In the genomic region with DNA sequence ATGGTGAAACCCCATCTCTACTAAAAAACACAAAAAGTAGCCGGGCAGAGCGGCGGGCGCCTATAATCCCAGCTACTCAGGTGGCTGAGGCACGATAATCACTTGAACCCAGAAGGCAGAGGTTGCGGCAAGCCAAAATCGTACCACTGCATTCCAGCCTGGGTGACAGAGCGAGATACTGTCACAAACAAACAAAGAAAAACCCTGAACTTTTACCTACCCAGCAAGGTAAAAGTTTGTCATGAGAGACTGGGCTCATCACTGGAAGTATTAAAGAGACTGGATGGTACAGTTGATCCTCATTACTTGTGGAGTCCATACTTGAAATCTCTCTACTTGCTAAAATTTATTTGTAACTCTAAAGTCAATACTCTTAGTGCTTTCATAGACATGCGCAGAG, we compare ENCODE assay signal across 9 cellular contexts.
"Had no signal": no experiment of that assay in that cellular context is flagged by ENCODE, and none has a peak within 500 bp of the region (broad histone marks: within the 10 kb centered on the region; RNA-seq: fewer than 3 reads in every experiment).

No MANE protein-coding gene starts in this region.

- H3K4me1 ChIP-seq: gastrocnemius medialis, left lung, lower lobe of right lung had no signal

- DNase-seq: left ventricle myocardium superior, lower lobe of right lung had no signal

- H3K27me3 ChIP-seq: dorsolateral prefrontal cortex, esophagus muscularis mucosa, gastrocnemius medialis, heart right ventricle, left lung had no signal

- H3K27ac ChIP-seq: coronary artery, dorsolateral prefrontal cortex, esophagus muscularis mucosa, gastrocnemius medialis, heart right ventricle, left lung, lower lobe of right lung had no signal

- H3K4me3 ChIP-seq: coronary artery, dorsolateral prefrontal cortex, esophagus muscularis mucosa, gastrocnemius medialis, heart right ventricle, left lung, lower lobe of right lung, mucosa of descending colon had no signal

- H3K36me3 ChIP-seq: gastrocnemius medialis had no signal

- H3K9me3 ChIP-seq: esophagus muscularis mucosa, gastrocnemius medialis, heart right ventricle, left lung, lower lobe of right lung, mucosa of descending colon had no signal
